10 cellular contexts compared by ENCODE assay signal in the genomic region with DNA sequence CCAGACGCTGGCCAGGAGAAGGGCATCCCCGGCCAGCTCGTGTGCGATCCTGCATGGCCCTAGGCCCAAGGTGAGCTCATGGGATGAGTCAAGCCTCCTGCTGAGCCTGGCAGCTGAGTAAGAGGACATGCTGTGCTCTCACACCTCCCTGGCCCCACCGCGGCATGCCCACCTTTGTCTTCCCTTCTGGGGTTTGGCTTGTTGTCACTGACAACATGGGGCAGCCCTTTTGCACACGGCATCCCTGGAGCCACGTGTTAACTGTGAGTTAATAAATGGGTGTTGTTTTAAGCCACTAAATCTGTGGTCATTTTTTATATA.
DNase-seq lines count a peak whose midpoint lies in the region; ATAC-seq and TF ChIP-seq lines count a peak whose summit lies in the region.
"Had no signal": no experiment of that assay in that cellular context is flagged by ENCODE, and none has a peak within 500 bp of the region (broad histone marks: within the 10 kb centered on the region; RNA-seq: fewer than 3 reads in every experiment).

No MANE protein-coding gene starts in this region.

- H3K27me3 Mint-ChIP-seq in stimulated activated naive CD8-positive, alpha-beta T cell treated with anti-CD3 and anti-CD28 coated beads, Interleukin-15, amount 100 ng/mL, for 72 hours = peaks cover 14% of the 10 kb centered on the region

- no peak for TF ChIP-seq CTCF in astrocyte of the cerebellum (IDR thresholded peaks at IDR 0.05; ENCODE audit: low read depth, low read length, missing control alignments)

- H3K27ac Mint-ChIP-seq in stimulated activated naive CD8-positive, alpha-beta T cell treated with anti-CD3 and anti-CD28 coated beads, Interleukin-15, amount 100 ng/mL, for 72 hours = no peak overlapping the region

- no peak overlapping the region for H3K4me3 ChIP-seq in astrocyte of the cerebellum (ENCODE audit: low read depth, low read length)
- H3K4me3 ChIP-seq: skin epidermis had no signal

- no peak overlapping the region for H3K4me3 Mint-ChIP-seq in stimulated activated naive CD8-positive, alpha-beta T cell treated with anti-CD3 and anti-CD28 coated beads, Interleukin-15, amount 100 ng/mL, for 72 hours

- H3K4me1 Mint-ChIP-seq in stimulated activated naive CD8-positive, alpha-beta T cell treated with anti-CD3 and anti-CD28 coated beads, Interleukin-15, amount 100 ng/mL, for 72 hours = peaks cover 18% of the 10 kb centered on the region

- in situ Hi-C loops in astrocyte of the cerebellum (cut with HindIII; ENCODE audit: low sequenced_read_pairs) = no loop called here

- ATAC-seq in stimulated activated naive CD8-positive, alpha-beta T cell treated with anti-CD3 and anti-CD28 coated beads, Interleukin-15, Interleukin-2, amounts not matched to agents 100 U/mL and 50 U/mL, for 24 hours = peak; percentile 58
- no peak for ATAC-seq in stimulated activated naive CD8-positive, alpha-beta T cell treated with anti-CD3 and anti-CD28 coated beads, Interleukin-15, amount 100 ng/mL, for 72 hours

- no peaks in the 10 kb centered on the region for H3K9me3 Mint-ChIP-seq in stimulated activated naive CD8-positive, alpha-beta T cell treated with anti-CD3 and anti-CD28 coated beads, Interleukin-15, amount 100 ng/mL, for 72 hours

- no peak for DNase-seq in stimulated activated naive CD8-positive, alpha-beta T cell treated with anti-CD3 and anti-CD28 coated beads, Interleukin-15, Interleukin-2, amounts not matched to agents 100 U/mL and 50 U/mL, for 24 hours
- no peak for DNase-seq in stimulated activated naive CD8-positive, alpha-beta T cell treated with anti-CD3 and anti-CD28 coated beads, Interleukin-15, amount 100 ng/mL, for 72 hours
- DNase-seq in astrocyte of the cerebellum (ENCODE audit: low read depth) = peak; percentile 86
- DNase-seq in kidney glomerular epithelial cell (lab: John Stamatoyannopoulos, UW) = peak; percentile 97
- DNase-seq in GDM1 (lab: John Stamatoyannopoulos, UW) = no peak
- no peak for DNase-seq in NCI-H2081 (lab: John Stamatoyannopoulos, UW)
- no peak for DNase-seq in posterior cingulate gyrus
- no peak for DNase-seq in NCI-H526 treated with DMSO at 0.1 percent for 48 hours (lab: John Stamatoyannopoulos, UW)
- DNase-seq: NCI-H2171 treated with DMSO at 0.1 percent for 48 hours had no signal

- intact Hi-C loops in posterior cingulate gyrus (cut with DNase I) = no loop called here

Comparison
In these comparisons a context has a peak if more than half of its experiments do, and no peak if none do; other contexts are left out.
1. DNase-seq: peak in astrocyte of the cerebellum (single experiment) and kidney glomerular epithelial cell (single experiment); none in stimulated activated naive CD8-positive, alpha-beta T cell treated with anti-CD3 and anti-CD28 coated beads, Interleukin-15, Interleukin-2, amounts not matched to agents 100 U/mL and 50 U/mL, for 24 hours (single experiment), stimulated activated naive CD8-positive, alpha-beta T cell treated with anti-CD3 and anti-CD28 coated beads, Interleukin-15, amount 100 ng/mL, for 72 hours (0 of 2), GDM1 (single experiment), NCI-H2081 (0 of 2), posterior cingulate gyrus (0 of 10) and NCI-H526 treated with DMSO at 0.1 percent for 48 hours (single experiment).